11 cellular contexts compared by ENCODE assay signal in the genomic region with DNA sequence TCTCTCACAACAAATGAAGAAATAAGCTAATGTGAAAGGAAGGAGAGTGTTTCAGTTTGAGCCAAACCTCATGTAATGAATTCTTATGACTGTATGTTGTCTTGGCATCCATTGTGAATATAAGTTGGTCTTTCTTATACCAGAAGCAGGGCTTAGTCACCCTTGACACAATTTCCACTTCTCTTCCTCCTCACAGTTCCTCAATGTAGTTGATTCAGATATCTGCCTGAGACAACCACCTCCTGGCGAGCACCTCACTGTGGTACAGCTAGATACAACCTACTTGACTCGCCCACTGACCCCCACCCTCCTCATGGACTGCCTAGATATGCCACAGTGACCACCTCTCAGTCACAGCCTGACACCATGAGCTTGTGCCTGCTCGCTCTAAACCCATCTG. TPM values are rescaled to one million over a fixed set of nuclear protein-coding genes. Genes with fewer than 3 reads are reported as not detected.
DNase-seq lines count a peak whose midpoint lies in the region; ATAC-seq and TF ChIP-seq lines count a peak whose summit lies in the region.
"Had no signal": no experiment of that assay in that cellular context is flagged by ENCODE, and none has a peak within 500 bp of the region (broad histone marks: within the 10 kb centered on the region; RNA-seq: fewer than 3 reads in every experiment).

No MANE protein-coding gene starts in this region.

- TF ChIP-seq CTCF in astrocyte of the spinal cord (IDR thresholded peaks at IDR 0.05; ENCODE audit: low read depth, low read length) = no peak

- no peak overlapping the region for H3K9ac ChIP-seq in mesenchymal stem cell (ENCODE audit: low read length)

- no peak overlapping the region for H3K18ac ChIP-seq in mesenchymal stem cell (ENCODE audit: low read depth in 1 of 2, low read length in 2 of 2)

- no peak overlapping the region for H2BK15ac ChIP-seq in mesenchymal stem cell (ENCODE audit: low read depth, poor library complexity, severe bottlenecking)

- no peaks in the 10 kb centered on the region for H3K79me1 ChIP-seq in mesenchymal stem cell (replicated peaks; ENCODE audit: low read length, poor library complexity, severe bottlenecking)

- H2BK12ac ChIP-seq in mesenchymal stem cell (ENCODE audit: low read length in 2 of 2) = no peak overlapping the region

- CTCF ChIA-PET in HEK293T (lab: Yijun Ruan, JAX) = no interaction called here

- no peak overlapping the region for H3K14ac ChIP-seq in mesenchymal stem cell (ENCODE audit: low read length in 2 of 2)

- H3K4me2 ChIP-seq in mesenchymal stem cell (ENCODE audit: low read length, poor library complexity, severe bottlenecking) = no peak overlapping the region

- no peak overlapping the region for H3K4me3 ChIP-seq in astrocyte of the spinal cord (ENCODE audit: low read depth, low read length)
- no peak overlapping the region for H3K4me3 ChIP-seq in mesenchymal stem cell (ENCODE audit: insufficient read depth in 1 of 2, low read depth in 1 of 2, low read length in 2 of 2)

- 89% methylated on average over 3 of the region's 3 CpGs for WGBS in mesenchymal stem cell

- H2BK120ac ChIP-seq in mesenchymal stem cell (ENCODE audit: low read depth, low read length) = no peak overlapping the region

- no peak overlapping the region for H3K4ac ChIP-seq in mesenchymal stem cell (ENCODE audit: low read depth in 1 of 2, low read length in 2 of 2)

- in situ Hi-C loops in astrocyte of the spinal cord (cut with HindIII; ENCODE audit: low sequenced_read_pairs) = no loop called here

- peaks cover 5 to 72% of the 10 kb centered on the region in 2 experiments for H3K36me3 ChIP-seq in mesenchymal stem cell (ENCODE audit: control insufficient read depth in 1 of 2, insufficient read depth in 2 of 2, low read depth in 1 of 2, low read length in 2 of 2)

- POLR2A ChIA-PET in HEK293T (lab: Yijun Ruan, JAX) = no interaction called here

- no peak overlapping the region for H3K23ac ChIP-seq in mesenchymal stem cell (ENCODE audit: low read length in 2 of 2)

- peak overlapping the region; percentile 64 for H3K27ac ChIP-seq in mesenchymal stem cell (ENCODE audit: low read length, poor library complexity, severe bottlenecking)

- no peak overlapping the region for H2BK5ac ChIP-seq in mesenchymal stem cell (ENCODE audit: low read depth, low read length, poor library complexity, severe bottlenecking)

- DNase-seq in CD1c-positive myeloid dendritic cell (ENCODE audit: extremely low spot score) (peak; percentile 20), HT1080 (ENCODE audit: low read depth) (peak; percentile 39), astrocyte of the spinal cord (ENCODE audit: low read depth, low spot score) (peak; percentile 68), mesenchymal stem cell (no peak), NCI-H2196 treated with DMSO at 0.1 percent for 48 hours (lab: John Stamatoyannopoulos, UW; ENCODE audit: unreplicated experiment) (no peak), HEK293T (ENCODE audit: extremely low spot score) (no peak)
- DNase-seq: Karpas-422, NCI-H2107 had no signal

- no peak overlapping the region for H2AK5ac ChIP-seq in mesenchymal stem cell (ENCODE audit: low read length, severe bottlenecking)

- no peak overlapping the region for H4K91ac ChIP-seq in mesenchymal stem cell (ENCODE audit: low read length)

- ATAC-seq in HG02840 (IDR thresholded peaks at IDR 0.05; ENCODE audit: low FRiP score, unreplicated experiment) (no peak), HG03571 (IDR thresholded peaks at IDR 0.05; ENCODE audit: unreplicated experiment) (no peak)
- ATAC-seq: HCT116 had no signal

- H2AFZ ChIP-seq in mesenchymal stem cell (ENCODE audit: low read depth, low read length) = no peak overlapping the region

- H3K9me3 ChIP-seq in mesenchymal stem cell (ENCODE audit: control insufficient read depth, low read length) = no peaks in the 10 kb centered on the region

- no peaks in the 10 kb centered on the region for H3K27me3 ChIP-seq in mesenchymal stem cell (ENCODE audit: control insufficient read depth in 1 of 2, insufficient read depth in 1 of 2, low read length in 2 of 2)

- H3K4me1 ChIP-seq in mesenchymal stem cell (ENCODE audit: control insufficient read depth, insufficient read depth, low read depth, low read length) = peaks cover 7% of the 10 kb centered on the region

- no peak overlapping the region for H4K8ac ChIP-seq in mesenchymal stem cell (ENCODE audit: low read length)

TF ChIP-seq in HEK293T, 16 proteins besides CTCF, POLR2A, EP300 and RAD21:
- TF ChIP-seq FOXM1 (IDR thresholded peaks at IDR 0.05; ENCODE audit: borderline replicate concordance) = no peak
- TF ChIP-seq ZNF384 (IDR thresholded peaks at IDR 0.05) = no peak
TF ChIP-seq in HEK293T: peak in this region for 0.

RNA-seq across cellular contexts. Expression of a gene that starts 45.6 kb away (rescaled TPM):
- 9.6 and 13.3 TPM in 2 replicates for total RNA-seq in HT1080 (2014; rRNA removed; shearing (Covaris generic))
- polyA plus RNA-seq in HT1080 (2015; cell fraction: cytosol; rRNA removed) = 16.7 and 17.4 TPM in 2 replicates
- polyA plus RNA-seq in HT1080 (2015; cell fraction: nucleus; rRNA removed) = 21.7 and 22.4 TPM in 2 replicates
- polyA plus RNA-seq in mesenchymal stem cell (2013, experiment 1 of 2) = 23.4 TPM
- polyA plus RNA-seq in mesenchymal stem cell (2013, experiment 2 of 2) = 24.0 TPM

RNA-seq across cellular contexts. Expression of a gene that starts 45.6 kb away (rescaled TPM):
- 8.9 and 12.0 TPM in 2 replicates for total RNA-seq in HT1080 (2014; rRNA removed; shearing (Covaris generic))
- polyA plus RNA-seq in HT1080 (2015; cell fraction: cytosol; rRNA removed) = 8.6 and 8.7 TPM in 2 replicates
- polyA plus RNA-seq in HT1080 (2015; cell fraction: nucleus; rRNA removed) = 11.8 and 12.3 TPM in 2 replicates
- 4.4 TPM for polyA plus RNA-seq in mesenchymal stem cell (2013, experiment 1 of 2)
- polyA plus RNA-seq in mesenchymal stem cell (2013, experiment 2 of 2) = 4.5 TPM

RNA-seq across cellular contexts. Expression of a gene that starts 55.5 kb away (rescaled TPM):
- total RNA-seq in HT1080 (2014; rRNA removed; shearing (Covaris generic)) = 52.9 and 58.4 TPM in 2 replicates
- 36.3 and 39.4 TPM in 2 replicates for polyA plus RNA-seq in HT1080 (2015; cell fraction: cytosol; rRNA removed)
- 42.5 and 55.4 TPM in 2 replicates for polyA plus RNA-seq in HT1080 (2015; cell fraction: nucleus; rRNA removed)
- polyA plus RNA-seq in mesenchymal stem cell (2013, experiment 1 of 2) = 26.8 TPM
- 28.0 TPM for polyA plus RNA-seq in mesenchymal stem cell (2013, experiment 2 of 2)

Comparison
In these comparisons a context has a peak if more than half of its experiments do, and no peak if none do; other contexts are left out.
1. DNase-seq: peak in CD1c-positive myeloid dendritic cell (single experiment), HT1080 (single experiment) and astrocyte of the spinal cord (single experiment); none in mesenchymal stem cell (single experiment), NCI-H2196 treated with DMSO at 0.1 percent for 48 hours (single experiment) and HEK293T (single experiment).